In the genomic region with DNA sequence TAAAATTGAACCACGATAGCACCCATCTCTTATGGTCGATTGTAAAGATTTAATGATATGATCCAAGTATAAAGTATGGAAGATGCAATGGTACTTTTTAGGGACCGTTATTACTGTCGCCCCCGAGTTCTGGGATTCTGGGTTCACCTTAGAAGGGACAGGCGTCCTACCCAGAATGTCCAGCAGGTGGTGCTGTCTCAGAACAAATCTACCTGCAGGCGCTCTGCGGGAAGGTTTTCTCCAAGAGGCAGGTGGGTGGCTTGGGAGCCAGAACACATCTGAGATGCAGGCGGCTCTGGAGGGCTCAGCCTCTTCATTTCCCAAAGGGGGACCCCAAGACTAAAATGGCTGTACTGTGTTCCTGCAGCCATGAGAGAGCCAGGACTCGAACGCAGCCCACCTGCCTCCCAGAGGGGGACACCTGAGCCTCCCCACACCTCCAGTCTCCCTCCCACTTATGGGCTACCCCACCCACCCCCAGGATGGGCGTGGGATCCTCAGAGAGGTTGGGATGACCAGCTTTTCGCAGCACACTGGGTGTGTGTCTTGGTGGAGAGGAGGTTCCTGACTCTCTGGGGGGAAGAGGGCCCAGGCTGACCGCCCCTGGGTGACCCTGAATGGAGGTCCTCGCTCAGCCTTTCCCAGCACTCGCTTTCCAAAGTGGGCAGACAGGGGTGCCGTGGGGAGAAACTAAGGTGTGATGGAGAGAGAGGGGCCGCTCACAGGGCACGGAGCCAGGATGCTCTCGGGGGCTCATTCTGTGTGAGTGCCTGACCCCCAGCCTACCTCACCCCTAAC, we compare ENCODE assay signal across 9 cellular contexts. TPM values are rescaled to one million over a fixed set of nuclear protein-coding genes. Genes with fewer than 3 reads are reported as not detected.
DNase-seq lines count a peak whose midpoint lies in the region; ATAC-seq and TF ChIP-seq lines count a peak whose summit lies in the region.
"Had no signal": no experiment of that assay in that cellular context is flagged by ENCODE, and none has a peak within 500 bp of the region (broad histone marks: within the 10 kb centered on the region; RNA-seq: fewer than 3 reads in every experiment).

No MANE protein-coding gene starts in this region.

- 26 to 32% methylated on average over 18 to 20 of the region's 20 CpGs for WGBS in body of pancreas, 2 donors

- peaks cover under 1% of the 10 kb centered on the region; the same call in 1 of the 2 replicates for H3K27me3 ChIP-seq in GM06990 (replicated peaks; ENCODE audit: control insufficient read depth, insufficient read depth, low read length)
- peaks cover 0 to 5% of the 10 kb centered on the region in 2 donors for H3K27me3 ChIP-seq in body of pancreas

- TF ChIP-seq POLR2A in body of pancreas (IDR thresholded peaks at IDR 0.05), result no peak

- H3K36me3 ChIP-seq in GM06990 (ENCODE audit: control insufficient read depth, insufficient read depth, low read length), result no peaks in the 10 kb centered on the region
- no peaks in the 10 kb centered on the region for H3K36me3 ChIP-seq in body of pancreas (replicated peaks in 1 of 2; ENCODE audit: insufficient read depth in 1 of 2, low read depth in 2 of 2)

- no peak for DNase-seq in GM06990 (ENCODE audit: extremely low read depth, insufficient read length)
- peak; percentile 71 for DNase-seq in NAMALWA (ENCODE audit: low spot score)
- peak; percentile 30 for DNase-seq in T1000 (lab: John Stamatoyannopoulos, UW)
- DNase-seq in body of pancreas, result peak; percentile 78 to 89 (median 80)
- peak; percentile 71 for DNase-seq in islet precursor cell
- peak; percentile 66 for DNase-seq in stimulated activated CD4-positive, alpha-beta T cell treated with anti-CD3 and anti-CD28 coated beads, Interleukin-1b, Interleukin-23, amount 100 ng/mL, for 48 hours

- no peak overlapping the region for H3K4me3 ChIP-seq in GM06990 (replicated peaks; ENCODE audit: low read depth, low read length)
- no peak overlapping the region for H3K4me3 ChIP-seq in body of pancreas

- H3K27ac ChIP-seq in body of pancreas, result no peak overlapping the region
- H3K27ac ChIP-seq: epithelial cell of prostate had no signal

- TF ChIP-seq CTCF in GM06990 (IDR thresholded peaks at IDR 0.05; ENCODE audit: insufficient read depth, low read length, poor library complexity, severe bottlenecking) (peak; percentile 91), body of pancreas (IDR thresholded peaks at IDR 0.05) (peak; percentile 74 to 96 (median 79))

- no peaks in the 10 kb centered on the region for H3K4me1 ChIP-seq in body of pancreas

- ATAC-seq in body of pancreas, result peak; percentile 63
- ATAC-seq in HG03097 (IDR thresholded peaks at IDR 0.05; ENCODE audit: low FRiP score, unreplicated experiment), result no peak
- ATAC-seq in GM18498 (IDR thresholded peaks at IDR 0.05; ENCODE audit: unreplicated experiment), result no peak

- no peaks in the 10 kb centered on the region for H3K9me3 ChIP-seq in body of pancreas

- intact Hi-C loops in body of pancreas (cut with DNase I), result loop anchor here (5.0 to 10.0 kb wide), 3 partner anchors 122 to 322 kb away; no protein-coding TSS in a partner anchor

RNA-seq across cellular contexts. Expression of a gene that starts 28.1 kb away (rescaled TPM):
- total RNA-seq in body of pancreas, result 1 to 10 TPM; 1.0 to 4.0 TPM
